10 cellular contexts compared by ENCODE assay signal in the genomic region with DNA sequence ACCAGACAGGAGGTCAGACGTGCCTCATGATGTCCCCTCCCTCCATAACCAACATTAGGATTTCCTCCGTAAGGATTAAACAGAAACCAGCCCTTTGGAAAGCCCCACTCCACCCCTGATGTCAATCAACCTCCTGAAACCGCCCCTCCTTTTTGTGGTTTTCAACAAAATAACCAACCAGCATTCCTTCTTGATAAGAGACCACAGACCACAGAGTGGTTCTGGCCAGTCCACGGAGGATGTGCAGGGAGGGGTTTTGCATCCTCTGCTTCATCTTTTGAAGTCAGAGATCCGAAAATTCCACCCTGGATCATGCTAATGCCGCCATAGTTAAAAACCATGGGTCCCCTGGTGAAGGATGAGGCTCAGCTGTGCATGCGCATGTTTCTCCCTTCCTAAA.
DNase-seq lines count a peak whose midpoint lies in the region; ATAC-seq, FAIRE-seq and TF ChIP-seq lines count a peak whose summit lies in the region.
"Had no signal": no experiment of that assay in that cellular context is flagged by ENCODE, and none has a peak within 500 bp of the region (broad histone marks: within the 10 kb centered on the region; RNA-seq: fewer than 3 reads in every experiment).

No MANE protein-coding gene starts in this region.

- in situ Hi-C loops in HepG2 (cut with HindIII; ENCODE audit: extremely low pct_ligation_motif_present, low pct_unique_long_range_greater_than_20kb): loop anchor here (10.0 kb wide), 2 partner anchors 165 to 325 kb away; no protein-coding TSS in a partner anchor

- FAIRE-seq in HepG2 (lab: Jason Lieb, UNC): no peak
- FAIRE-seq: A204.1 had no signal

- H3K4me1 ChIP-seq in KMS-11 (ENCODE audit: low read depth, poor library complexity, severe bottlenecking) (peaks cover 75% of the 10 kb centered on the region), osteoblast (ENCODE audit: insufficient read depth, low read length) (no peaks in the 10 kb centered on the region), HepG2 (ENCODE audit: insufficient read depth, low read length) (no peaks in the 10 kb centered on the region)

- H3K27me3 ChIP-seq in KMS-11 (ENCODE audit: insufficient read depth, low read depth) (no peaks in the 10 kb centered on the region), osteoblast (ENCODE audit: insufficient read depth, low read length) (no peaks in the 10 kb centered on the region), HepG2 (ENCODE audit: control insufficient read depth in 1 of 2, insufficient read depth in 2 of 2, low read length in 2 of 2) (0 out of 5 replicates have a peak, but pooled peaks cover 0 to 5% of the 10 kb centered on the region in 2 experiments)

- peaks cover 54% of the 10 kb centered on the region for H3K27me3 Mint-ChIP-seq in activated CD4-positive, alpha-beta T cell treated with anti-CD3 and anti-CD28 coated beads, Interleukin-2, amount 10 ng/mL, durations not matched to agents 24 days and 14 days
- H3K27me3 Mint-ChIP-seq in activated T-helper 2 cell treated with anti-CD3 and anti-CD28 coated beads, Interferon-gamma antibody, Interleukin-2, Interleukin-4, amounts not matched to agents 10 μg/mL and 5 μg/mL and 100 μg/mL, durations not matched to agents 14 hours and 24 hours and 36 hours (ENCODE audit: low read depth): peaks cover 63% of the 10 kb centered on the region

- H3K36me3 ChIP-seq in KMS-11 (ENCODE audit: insufficient read depth): no peaks in the 10 kb centered on the region; the same call in 1 of the 2 replicates
- no peaks in the 10 kb centered on the region for H3K36me3 ChIP-seq in osteoblast (ENCODE audit: insufficient read depth, low read length)
- no peaks in the 10 kb centered on the region for H3K36me3 ChIP-seq in HepG2 (replicated peaks in 1 of 2; ENCODE audit: control insufficient read depth in 1 of 2, insufficient read depth in 2 of 2, low read length in 2 of 2)

- H3K4me3 ChIP-seq in KMS-11 (IDR thresholded peaks at IDR 0.05; ENCODE audit: insufficient read depth, low read depth, low read length): no peak overlapping the region
- peak overlapping the region; percentile 34 for H3K4me3 ChIP-seq in osteoblast (ENCODE audit: insufficient read depth, low read length)
- no peak overlapping the region for H3K4me3 ChIP-seq in HepG2 (replicated peaks in 1 of 3; ENCODE audit: insufficient read depth in 1 of 3, low read depth in 2 of 3, low read length in 3 of 3)

- no peak for TF ChIP-seq POLR2A in HepG2 (IDR thresholded peaks at IDR 0.05; ENCODE audit: insufficient read depth in 1 of 2, low read depth in 2 of 2, low read length in 2 of 2)

- H3K4me2 ChIP-seq in KMS-11 (peak overlapping the region; percentile 77), osteoblast (ENCODE audit: insufficient read depth, low read length) (peak overlapping the region; percentile 59), HepG2 (ENCODE audit: low read depth, low read length) (no peak overlapping the region)

- no peaks in the 10 kb centered on the region for H3K9me3 ChIP-seq in osteoblast (ENCODE audit: low read depth, low read length)
- no peaks in the 10 kb centered on the region for H3K9me3 ChIP-seq in HepG2 (ENCODE audit: low read length)

- BruUV-seq in HepG2 (replicated peaks; lab: Mats Ljungman, UMichigan): no TSS peak

- H2AFZ ChIP-seq in KMS-11 (ENCODE audit: low read depth) (no peak overlapping the region), osteoblast (ENCODE audit: low read length) (no peak overlapping the region), HepG2 (ENCODE audit: low read length) (no peak overlapping the region)

- no peak overlapping the region for H3K27ac Mint-ChIP-seq in activated CD4-positive, alpha-beta T cell treated with anti-CD3 and anti-CD28 coated beads, Interleukin-2, amount 10 ng/mL, durations not matched to agents 24 days and 14 days
- H3K27ac Mint-ChIP-seq in activated T-helper 2 cell treated with anti-CD3 and anti-CD28 coated beads, Interferon-gamma antibody, Interleukin-2, Interleukin-4, amounts not matched to agents 10 μg/mL and 5 μg/mL and 100 μg/mL, durations not matched to agents 14 hours and 24 hours and 36 hours: no peak overlapping the region

- peak overlapping the region; percentile 35 for H3K4me3 Mint-ChIP-seq in activated CD4-positive, alpha-beta T cell treated with anti-CD3 and anti-CD28 coated beads, Interleukin-2, amount 10 ng/mL, durations not matched to agents 24 days and 14 days
- H3K4me3 Mint-ChIP-seq in activated T-helper 2 cell treated with anti-CD3 and anti-CD28 coated beads, Interferon-gamma antibody, Interleukin-2, Interleukin-4, amounts not matched to agents 10 μg/mL and 5 μg/mL and 100 μg/mL, durations not matched to agents 14 hours and 24 hours and 36 hours (ENCODE audit: low read depth): no peak overlapping the region

- intact Hi-C loops in activated CD4-positive, alpha-beta T cell treated with anti-CD3 and anti-CD28 coated beads, Interleukin-2, amount 10 ng/mL, durations not matched to agents 24 days and 14 days (cut with micrococcal nuclease): loop anchor here (5.0 kb wide), 1 partner anchor 157 kb away; no protein-coding TSS in a partner anchor
- intact Hi-C loops in activated T-helper 2 cell treated with anti-CD3 and anti-CD28 coated beads, Interferon-gamma antibody, Interleukin-2, Interleukin-4, amounts not matched to agents 10 μg/mL and 5 μg/mL and 100 μg/mL, durations not matched to agents 14 hours and 24 hours and 36 hours (cut with micrococcal nuclease): no loop called here
- intact Hi-C loops in HepG2 (cut with micrococcal nuclease; ENCODE audit: unreplicated experiment): no loop called here

- H3K79me2 ChIP-seq in KMS-11 (ENCODE audit: insufficient read depth, low read depth) (no peaks in the 10 kb centered on the region), osteoblast (ENCODE audit: insufficient read depth, low read length) (no peaks in the 10 kb centered on the region), HepG2 (ENCODE audit: insufficient read depth, low read length) (no peaks in the 10 kb centered on the region)

- DNase-seq in activated CD4-positive, alpha-beta T cell treated with anti-CD3 and anti-CD28 coated beads, Interleukin-2, amount 10 ng/mL, durations not matched to agents 24 days and 14 days: peak; percentile 77
- no peak for DNase-seq in activated CD4-positive, alpha-beta T cell treated with anti-CD3 and anti-CD28 coated beads for 48 hours
- DNase-seq in activated T-helper 2 cell treated with anti-CD3 and anti-CD28 coated beads, Interferon-gamma antibody, Interleukin-2, Interleukin-4, amounts not matched to agents 10 μg/mL and 5 μg/mL and 100 μg/mL, durations not matched to agents 14 hours and 24 hours and 36 hours (ENCODE audit: low spot score): peak; percentile 16
- DNase-seq in osteoblast (ENCODE audit: insufficient read length, low spot score, missing footprints): peak; percentile 56
- no peak for DNase-seq in NCI-H82 treated with DMSO at 0.1 percent for 48 hours (lab: John Stamatoyannopoulos, UW; ENCODE audit: unreplicated experiment)
- no peak for DNase-seq in HepG2 (ENCODE audit: low spot score)
- DNase-seq: activated CD4-positive, alpha-beta T cell treated with anti-CD3 and anti-CD28 coated beads for 1 hour had no signal

- H3K9ac ChIP-seq in KMS-11 (peak overlapping the region; percentile 16; the same call in 1 of the 2 replicates), HepG2 (ENCODE audit: insufficient read depth, low read depth, low read length) (no peak overlapping the region)

- H3K36me3 Mint-ChIP-seq in activated CD4-positive, alpha-beta T cell treated with anti-CD3 and anti-CD28 coated beads, Interleukin-2, amount 10 ng/mL, durations not matched to agents 24 days and 14 days (ENCODE audit: low read depth): no peaks in the 10 kb centered on the region
- peaks cover 3% of the 10 kb centered on the region for H3K36me3 Mint-ChIP-seq in activated T-helper 2 cell treated with anti-CD3 and anti-CD28 coated beads, Interferon-gamma antibody, Interleukin-2, Interleukin-4, amounts not matched to agents 10 μg/mL and 5 μg/mL and 100 μg/mL, durations not matched to agents 14 hours and 24 hours and 36 hours (ENCODE audit: low read depth)

- no peak for TF ChIP-seq CTCF in KMS-11 (conservative IDR thresholded peaks at IDR 0.05; ENCODE audit: low read depth, low read length)
- no peak for TF ChIP-seq CTCF in osteoblast (IDR thresholded peaks at IDR 0.05; ENCODE audit: extremely low read depth, low read depth, low read length)
- no peak for TF ChIP-seq CTCF in HepG2 (CRISPR knock-in tag; IDR thresholded peaks at IDR 0.05)

- TF ChIP-seq RAD21 in HepG2 (CRISPR knock-in tag; IDR thresholded peaks at IDR 0.05): no peak

- H3K4me1 Mint-ChIP-seq in activated CD4-positive, alpha-beta T cell treated with anti-CD3 and anti-CD28 coated beads, Interleukin-2, amount 10 ng/mL, durations not matched to agents 24 days and 14 days: peaks cover 13% of the 10 kb centered on the region
- peaks cover 20% of the 10 kb centered on the region for H3K4me1 Mint-ChIP-seq in activated T-helper 2 cell treated with anti-CD3 and anti-CD28 coated beads, Interferon-gamma antibody, Interleukin-2, Interleukin-4, amounts not matched to agents 10 μg/mL and 5 μg/mL and 100 μg/mL, durations not matched to agents 14 hours and 24 hours and 36 hours (ENCODE audit: low read depth)

- H4K20me1 ChIP-seq in KMS-11 (ENCODE audit: insufficient read depth) (no peaks in the 10 kb centered on the region), osteoblast (ENCODE audit: insufficient read depth, low read length) (no peaks in the 10 kb centered on the region), HepG2 (ENCODE audit: insufficient read depth, low read length) (no peaks in the 10 kb centered on the region)

- no peak for ATAC-seq in HepG2
- no peak for ATAC-seq in HG02571 (IDR thresholded peaks at IDR 0.05; ENCODE audit: unreplicated experiment)

- no peak for TF ChIP-seq EP300 in HepG2 (IDR thresholded peaks at IDR 0.05; ENCODE audit: low read depth in 2 of 2, low read length in 2 of 2)
- TF ChIP-seq EP300 in HepG2 (CRISPR knock-in tag; IDR thresholded peaks at IDR 0.05; ENCODE audit: borderline replicate concordance): no peak

- CTCF ChIA-PET in HepG2 (lab: Yijun Ruan, JAX; ENCODE audit: low intra/inter-chr PET ratio, low total read pairs): no interaction called here

- H3K9me3 Mint-ChIP-seq in activated CD4-positive, alpha-beta T cell treated with anti-CD3 and anti-CD28 coated beads, Interleukin-2, amount 10 ng/mL, durations not matched to agents 24 days and 14 days: peaks cover 12% of the 10 kb centered on the region
- H3K9me3 Mint-ChIP-seq in activated T-helper 2 cell treated with anti-CD3 and anti-CD28 coated beads, Interferon-gamma antibody, Interleukin-2, Interleukin-4, amounts not matched to agents 10 μg/mL and 5 μg/mL and 100 μg/mL, durations not matched to agents 14 hours and 24 hours and 36 hours: no peaks in the 10 kb centered on the region

- 12% methylated on average over 7 of the region's 7 CpGs for WGBS in HepG2 (ENCODE audit: low lambda C conversion rate)

- peak overlapping the region; percentile 46; the same call in 1 of the 2 replicates for H3K27ac ChIP-seq in KMS-11
- no peak overlapping the region for H3K27ac ChIP-seq in osteoblast (ENCODE audit: low read depth, low read length)
- H3K27ac ChIP-seq in HepG2 (ENCODE audit: extremely low read length, insufficient read depth, low read length): no peak overlapping the region

- POLR2A ChIA-PET in HepG2 (lab: Yijun Ruan, JAX): no interaction called here

TF ChIP-seq in HepG2, 621 proteins besides CTCF, POLR2A, EP300 and RAD21 (continues in another document):
- no peak for TF ChIP-seq NCOA5 (CRISPR knock-in tag; IDR thresholded peaks at IDR 0.05)
- TF ChIP-seq SATB2 (CRISPR knock-in tag; IDR thresholded peaks at IDR 0.05): no peak
- TF ChIP-seq ZNF496 (CRISPR knock-in tag; IDR thresholded peaks at IDR 0.05; ENCODE audit: insufficient replicate concordance): no peak

Comparison
In these comparisons a context has a peak if more than half of its experiments do, and no peak if none do; other contexts are left out.
1. DNase-seq: peak in activated CD4-positive, alpha-beta T cell treated with anti-CD3 and anti-CD28 coated beads, Interleukin-2, amount 10 ng/mL, durations not matched to agents 24 days and 14 days (single experiment), activated T-helper 2 cell treated with anti-CD3 and anti-CD28 coated beads, Interferon-gamma antibody, Interleukin-2, Interleukin-4, amounts not matched to agents 10 μg/mL and 5 μg/mL and 100 μg/mL, durations not matched to agents 14 hours and 24 hours and 36 hours (single experiment) and osteoblast (single experiment); none in activated CD4-positive, alpha-beta T cell treated with anti-CD3 and anti-CD28 coated beads for 48 hours (single experiment), NCI-H82 treated with DMSO at 0.1 percent for 48 hours (single experiment) and HepG2 (single experiment).